1 cellular context compared by ENCODE assay signal in genomic region chr12:26153421-26154154, GRCh38.
TF ChIP-seq lines count a peak whose summit lies in the region.

No MANE protein-coding gene starts in this region.

TF ChIP-seq in HepG2, 621 proteins besides CTCF, POLR2A, EP300 and RAD21 (continued from another document):
- TF ChIP-seq, protein P1, sequence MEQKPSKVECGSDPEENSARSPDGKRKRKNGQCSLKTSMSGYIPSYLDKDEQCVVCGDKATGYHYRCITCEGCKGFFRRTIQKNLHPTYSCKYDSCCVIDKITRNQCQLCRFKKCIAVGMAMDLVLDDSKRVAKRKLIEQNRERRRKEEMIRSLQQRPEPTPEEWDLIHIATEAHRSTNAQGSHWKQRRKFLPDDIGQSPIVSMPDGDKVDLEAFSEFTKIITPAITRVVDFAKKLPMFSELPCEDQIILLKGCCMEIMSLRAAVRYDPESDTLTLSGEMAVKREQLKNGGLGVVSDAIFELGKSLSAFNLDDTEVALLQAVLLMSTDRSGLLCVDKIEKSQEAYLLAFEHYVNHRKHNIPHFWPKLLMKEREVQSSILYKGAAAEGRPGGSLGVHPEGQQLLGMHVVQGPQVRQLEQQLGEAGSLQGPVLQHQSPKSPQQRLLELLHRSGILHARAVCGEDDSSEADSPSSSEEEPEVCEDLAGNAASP (CRISPR knock-in tag; IDR thresholded peaks at IDR 0.05; ENCODE audit: borderline replicate concordance), result peak; percentile 44; the same call in 1 of the 2 replicates
- peak; percentile 93 for TF ChIP-seq FOSL2 (CRISPR knock-in tag; IDR thresholded peaks at IDR 0.05)
- TF ChIP-seq ATF7 (IDR thresholded peaks at IDR 0.05), result peak; percentile 9; the same call in 1 of the 2 replicates
- no peak for TF ChIP-seq ATF7 (CRISPR knock-in tag; IDR thresholded peaks at IDR 0.05)
- TF ChIP-seq FOSL1 (CRISPR knock-in tag; IDR thresholded peaks at IDR 0.05; ENCODE audit: borderline replicate concordance), result 0 out of 2 replicates have a peak, but pooled peaks have one; percentile 30
- 0 out of 4 replicates have a peak, but pooled peaks of 1 of the 2 experiments have one; percentile 40 for TF ChIP-seq NR2F1 (CRISPR knock-in tag; IDR thresholded peaks at IDR 0.05)
- 0 out of 2 replicates have a peak, but pooled peaks have one; percentile 21 for TF ChIP-seq ELF3 (CRISPR knock-in tag; IDR thresholded peaks at IDR 0.05)
- peak; percentile 41; the same call in 1 of the 2 replicates for TF ChIP-seq ZGPAT (CRISPR knock-in tag; IDR thresholded peaks at IDR 0.05)
- no peak for TF ChIP-seq ZNF354B (CRISPR knock-in tag; IDR thresholded peaks at IDR 0.05)
- no peak for TF ChIP-seq ZNF230 (CRISPR knock-in tag; IDR thresholded peaks at IDR 0.05)
- 0 out of 2 replicates have a peak, but pooled peaks have one; percentile 24 for TF ChIP-seq SAP130 (CRISPR knock-in tag; IDR thresholded peaks at IDR 0.05; ENCODE audit: low read depth)
- peak; percentile 89 for TF ChIP-seq MEF2D (CRISPR knock-in tag; IDR thresholded peaks at IDR 0.05)
- TF ChIP-seq DNMT3B (CRISPR knock-in tag; conservative IDR thresholded peaks at IDR 0.05), result peak; percentile 66; the same call in 1 of the 2 replicates
- no peak for TF ChIP-seq FOXP1 (IDR thresholded peaks at IDR 0.05)
- 0 out of 2 replicates have a peak, but pooled peaks have one; percentile 18 for TF ChIP-seq FOXP1 (CRISPR knock-in tag; IDR thresholded peaks at IDR 0.05)
- 0 out of 2 replicates have a peak, but pooled peaks have one; percentile 41 for TF ChIP-seq ZNF644 (CRISPR knock-in tag; IDR thresholded peaks at IDR 0.05; ENCODE audit: low read depth)
- TF ChIP-seq ZNF30 (CRISPR knock-in tag; IDR thresholded peaks at IDR 0.05), result no peak
- TF ChIP-seq, protein P2, sequence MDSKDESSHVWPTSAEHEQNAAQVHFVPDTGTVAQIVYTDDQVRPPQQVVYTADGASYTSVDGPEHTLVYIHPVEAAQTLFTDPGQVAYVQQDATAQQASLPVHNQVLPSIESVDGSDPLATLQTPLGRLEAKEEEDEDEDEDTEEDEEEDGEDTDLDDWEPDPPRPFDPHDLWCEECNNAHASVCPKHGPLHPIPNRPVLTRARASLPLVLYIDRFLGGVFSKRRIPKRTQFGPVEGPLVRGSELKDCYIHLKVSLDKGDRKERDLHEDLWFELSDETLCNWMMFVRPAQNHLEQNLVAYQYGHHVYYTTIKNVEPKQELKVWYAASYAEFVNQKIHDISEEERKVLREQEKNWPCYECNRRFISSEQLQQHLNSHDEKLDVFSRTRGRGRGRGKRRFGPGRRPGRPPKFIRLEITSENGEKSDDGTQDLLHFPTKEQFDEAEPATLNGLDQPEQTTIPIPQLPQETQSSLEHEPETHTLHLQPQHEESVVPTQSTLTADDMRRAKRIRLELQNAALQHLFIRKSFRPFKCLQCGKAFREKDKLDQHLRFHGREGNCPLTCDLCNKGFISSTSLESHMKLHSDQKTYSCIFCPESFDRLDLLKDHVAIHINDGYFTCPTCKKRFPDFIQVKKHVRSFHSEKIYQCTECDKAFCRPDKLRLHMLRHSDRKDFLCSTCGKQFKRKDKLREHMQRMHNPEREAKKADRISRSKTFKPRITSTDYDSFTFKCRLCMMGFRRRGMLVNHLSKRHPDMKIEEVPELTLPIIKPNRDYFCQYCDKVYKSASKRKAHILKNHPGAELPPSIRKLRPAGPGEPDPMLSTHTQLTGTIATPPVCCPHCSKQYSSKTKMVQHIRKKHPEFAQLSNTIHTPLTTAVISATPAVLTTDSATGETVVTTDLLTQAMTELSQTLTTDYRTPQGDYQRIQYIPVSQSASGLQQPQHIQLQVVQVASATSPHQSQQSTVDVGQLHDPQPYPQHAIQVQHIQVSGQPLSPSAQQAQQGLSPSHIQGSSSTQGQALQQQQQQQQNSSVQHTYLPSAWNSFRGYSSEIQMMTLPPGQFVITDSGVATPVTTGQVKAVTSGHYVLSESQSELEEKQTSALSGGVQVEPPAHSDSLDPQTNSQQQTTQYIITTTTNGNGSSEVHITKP (CRISPR knock-in tag; IDR thresholded peaks at IDR 0.05; ENCODE audit: low read depth), result peak; percentile 96
- TF ChIP-seq MIXL1 (CRISPR knock-in tag; IDR thresholded peaks at IDR 0.05), result no peak
- TF ChIP-seq ZNF34 (CRISPR knock-in tag; IDR thresholded peaks at IDR 0.05; ENCODE audit: borderline replicate concordance), result no peak
- peak; percentile 66; the same call in 1 of the 2 replicates for TF ChIP-seq ARID3A (IDR thresholded peaks at IDR 0.05; ENCODE audit: low read depth, low read length)
- TF ChIP-seq ARID2 (CRISPR knock-in tag; IDR thresholded peaks at IDR 0.05; ENCODE audit: borderline replicate concordance), result no peak
- TF ChIP-seq RXRB (CRISPR knock-in tag; IDR thresholded peaks at IDR 0.05; ENCODE audit: borderline replicate concordance), result peak; percentile 57; the same call in 1 of the 2 replicates
- peak; percentile 62 for TF ChIP-seq TEAD3 (CRISPR knock-in tag; optimal IDR thresholded peaks at IDR 0.05; ENCODE audit: borderline replicate concordance)
- TF ChIP-seq SALL2 (CRISPR knock-in tag; IDR thresholded peaks at IDR 0.05), result no peak
- TF ChIP-seq HMG20A (CRISPR knock-in tag; IDR thresholded peaks at IDR 0.05; ENCODE audit: borderline replicate concordance), result peak; percentile 48; the same call in 1 of the 2 replicates
- peak; percentile 63 for TF ChIP-seq ARID5B (CRISPR knock-in tag; IDR thresholded peaks at IDR 0.05)
